In the genomic region with DNA sequence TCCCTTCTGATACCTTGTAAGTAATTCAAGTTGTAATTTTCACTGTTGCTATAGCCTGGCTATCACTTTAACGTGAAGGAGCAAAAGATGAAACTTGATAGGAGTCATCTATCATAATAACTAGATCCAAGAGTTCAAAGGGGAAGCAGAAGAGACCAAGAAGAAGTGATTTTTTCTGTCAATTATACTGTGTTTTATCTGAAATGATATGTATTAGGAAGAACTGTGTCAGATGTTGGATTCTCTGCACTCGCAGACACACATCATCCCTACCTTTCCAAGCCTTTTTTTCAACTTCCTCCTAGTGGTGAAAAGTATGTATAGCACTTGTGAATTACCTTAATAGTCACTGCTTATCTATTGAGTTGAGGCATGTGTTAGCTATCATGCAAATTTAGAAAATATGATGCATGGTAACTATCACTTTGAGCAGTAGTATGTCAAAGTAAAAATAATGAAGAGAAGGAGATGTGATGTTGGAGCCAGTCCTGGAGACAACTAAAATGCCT, we compare ENCODE assay signal across 7 cellular contexts.
DNase-seq lines count a peak whose midpoint lies in the region; ATAC-seq and TF ChIP-seq lines count a peak whose summit lies in the region.
"Not testable (repeated sequence)": the region's sequence is repeated elsewhere in the genome, so short reads cannot be mapped to it uniquely, and the experiment has no call there.

No MANE protein-coding gene starts in this region.

- POLR2A ChIA-PET in Panc1 (lab: Charles Lee); MCF 10A (lab: Yijun Ruan, JAX): not testable (repeated sequence)

- H3K9me3 ChIP-seq in Panc1 (ENCODE audit: control insufficient read depth, insufficient read depth, low read depth, low read length) = not testable (repeated sequence)

- in situ Hi-C loops in Panc1 (cut with HindIII; ENCODE audit: low pct_unique_long_range_greater_than_20kb, low sequenced_read_pairs) = not testable (repeated sequence)

- TF ChIP-seq CTCF in Panc1 (IDR thresholded peaks at IDR 0.05) = peak; percentile 12; the same call in 1 of the 2 replicates
- peak; percentile 6 for TF ChIP-seq CTCF in MCF 10A (IDR thresholded peaks at IDR 0.05; ENCODE audit: unreplicated experiment)

- not testable (repeated sequence) for H3K4me3 Mint-ChIP-seq in MCF 10A (ENCODE audit: unreplicated experiment)

- not testable (repeated sequence) for H3K4me3 ChIP-seq in Panc1 (ENCODE audit: low read depth in 2 of 2, low read length in 2 of 2)

- ATAC-seq in GM18499 (IDR thresholded peaks at IDR 0.05; ENCODE audit: insufficient read depth, unreplicated experiment) = peak; percentile 62
- ATAC-seq in GM19351 (IDR thresholded peaks at IDR 0.05; ENCODE audit: unreplicated experiment) = peak; percentile 76
- ATAC-seq in HG02588 (IDR thresholded peaks at IDR 0.05; ENCODE audit: unreplicated experiment) = peak; percentile 67
- ATAC-seq in HG03280 (IDR thresholded peaks at IDR 0.05; ENCODE audit: unreplicated experiment) = peak; percentile 69
- ATAC-seq in Panc1 = peak; percentile 65; the same call in 1 of the 2 replicates
- peak; percentile 39 for ATAC-seq in left colon

- not testable (repeated sequence) for BruUV-seq in Panc1 (replicated peaks; lab: Mats Ljungman, UMichigan); MCF 10A (replicated peaks; lab: Mats Ljungman, UMichigan)

- not testable (repeated sequence) for H3K36me3 Mint-ChIP-seq in MCF 10A (ENCODE audit: insufficient read depth, unreplicated experiment)

- H3K36me3 ChIP-seq in Panc1 (ENCODE audit: control insufficient read depth, insufficient read depth, low read length) = not testable (repeated sequence)

- H3K27me3 Mint-ChIP-seq in MCF 10A (ENCODE audit: insufficient read depth, unreplicated experiment) = not testable (repeated sequence)

- not testable (repeated sequence) for H3K4me1 ChIP-seq in Panc1 (ENCODE audit: control insufficient read depth, insufficient read depth, low read length)

- not testable (repeated sequence) for DNase-seq in Panc1 (ENCODE audit: low read depth, low spot score); MCF 10A (ENCODE audit: unreplicated experiment); left colon

- intact Hi-C loops in Panc1 (cut with micrococcal nuclease; ENCODE audit: unreplicated experiment); MCF 10A (cut with micrococcal nuclease); left colon (cut with DNase I, micrococcal nuclease): not testable (repeated sequence)

- CTCF ChIA-PET in Panc1 (lab: Charles Lee); MCF 10A (lab: Yijun Ruan, JAX): not testable (repeated sequence)

- H3K27ac Mint-ChIP-seq in MCF 10A (ENCODE audit: low read depth, unreplicated experiment) = not testable (repeated sequence)

- H3K27ac ChIP-seq in Panc1 (ENCODE audit: low read length) = not testable (repeated sequence)

- H3K4me1 Mint-ChIP-seq in MCF 10A (ENCODE audit: insufficient read depth, unreplicated experiment) = not testable (repeated sequence)

- H3K27me3 ChIP-seq in Panc1 (ENCODE audit: control insufficient read depth, insufficient read depth, low read length) = not testable (repeated sequence)

- not testable (repeated sequence) for H3K9me3 Mint-ChIP-seq in MCF 10A (ENCODE audit: unreplicated experiment)
